ENCODE assay signal across 2 cellular contexts in the genomic region with DNA sequence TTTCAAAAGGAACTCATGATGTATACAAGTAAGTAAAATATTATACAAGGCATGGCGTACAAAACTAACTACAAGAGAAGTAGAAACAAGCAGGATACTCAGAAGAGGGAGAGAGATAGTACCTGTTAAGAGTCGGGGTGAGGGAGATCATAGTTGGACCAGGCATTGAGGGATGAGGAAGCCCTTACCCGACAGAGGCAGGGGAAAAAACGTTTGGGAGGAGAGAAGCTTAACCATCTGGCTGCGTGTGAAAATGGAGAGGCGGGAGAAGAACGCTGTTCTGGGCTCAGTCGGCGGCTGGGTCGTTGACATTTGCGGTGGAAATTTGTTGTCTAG.
TF ChIP-seq lines count a peak whose summit lies in the region.

No MANE protein-coding gene starts in this region.

TF ChIP-seq in IMR-90, 13 proteins besides CTCF, POLR2A, EP300 and RAD21:
- TF ChIP-seq RFX5 (IDR thresholded peaks at IDR 0.05; ENCODE audit: low read depth, low read length): no peak
- TF ChIP-seq, protein P1, sequence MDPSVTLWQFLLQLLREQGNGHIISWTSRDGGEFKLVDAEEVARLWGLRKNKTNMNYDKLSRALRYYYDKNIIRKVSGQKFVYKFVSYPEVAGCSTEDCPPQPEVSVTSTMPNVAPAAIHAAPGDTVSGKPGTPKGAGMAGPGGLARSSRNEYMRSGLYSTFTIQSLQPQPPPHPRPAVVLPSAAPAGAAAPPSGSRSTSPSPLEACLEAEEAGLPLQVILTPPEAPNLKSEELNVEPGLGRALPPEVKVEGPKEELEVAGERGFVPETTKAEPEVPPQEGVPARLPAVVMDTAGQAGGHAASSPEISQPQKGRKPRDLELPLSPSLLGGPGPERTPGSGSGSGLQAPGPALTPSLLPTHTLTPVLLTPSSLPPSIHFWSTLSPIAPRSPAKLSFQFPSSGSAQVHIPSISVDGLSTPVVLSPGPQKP (IDR thresholded peaks at IDR 0.05; ENCODE audit: borderline replicate concordance, low read depth, low read length): no peak
- no peak for TF ChIP-seq BHLHE40 (IDR thresholded peaks at IDR 0.05; ENCODE audit: low read depth, low read length)
- TF ChIP-seq MAFK (IDR thresholded peaks at IDR 0.05; ENCODE audit: low read depth, low read length): no peak
- TF ChIP-seq FOS (IDR thresholded peaks at IDR 0.05; ENCODE audit: low read depth, low read length): no peak
- no peak for TF ChIP-seq CHD1 (IDR thresholded peaks at IDR 0.05; ENCODE audit: low read depth, low read length)
- TF ChIP-seq NFE2L2 (IDR thresholded peaks at IDR 0.05; ENCODE audit: low read depth, low read length): no peak
- TF ChIP-seq MXI1 (IDR thresholded peaks at IDR 0.05; ENCODE audit: borderline replicate concordance, low read depth, low read length): no peak
- no peak for TF ChIP-seq CEBPB (IDR thresholded peaks at IDR 0.05; ENCODE audit: low read depth, low read length)
- TF ChIP-seq, protein P2, sequence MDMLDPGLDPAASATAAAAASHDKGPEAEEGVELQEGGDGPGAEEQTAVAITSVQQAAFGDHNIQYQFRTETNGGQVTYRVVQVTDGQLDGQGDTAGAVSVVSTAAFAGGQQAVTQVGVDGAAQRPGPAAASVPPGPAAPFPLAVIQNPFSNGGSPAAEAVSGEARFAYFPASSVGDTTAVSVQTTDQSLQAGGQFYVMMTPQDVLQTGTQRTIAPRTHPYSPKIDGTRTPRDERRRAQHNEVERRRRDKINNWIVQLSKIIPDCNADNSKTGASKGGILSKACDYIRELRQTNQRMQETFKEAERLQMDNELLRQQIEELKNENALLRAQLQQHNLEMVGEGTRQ (IDR thresholded peaks at IDR 0.05; ENCODE audit: low read depth, low read length): no peak
- no peak for TF ChIP-seq RCOR1 (IDR thresholded peaks at IDR 0.05; ENCODE audit: insufficient replicate concordance, low read length)
- no peak for TF ChIP-seq MAZ (IDR thresholded peaks at IDR 0.05; ENCODE audit: borderline replicate concordance, low read depth, low read length)
- TF ChIP-seq SMC3 (IDR thresholded peaks at IDR 0.05; ENCODE audit: low read depth, low read length): no peak

TF ChIP-seq in GM12878, 131 proteins besides CTCF, POLR2A, EP300 and RAD21:
- TF ChIP-seq ZNF24 (IDR thresholded peaks at IDR 0.05): no peak
- TF ChIP-seq, protein P3, sequence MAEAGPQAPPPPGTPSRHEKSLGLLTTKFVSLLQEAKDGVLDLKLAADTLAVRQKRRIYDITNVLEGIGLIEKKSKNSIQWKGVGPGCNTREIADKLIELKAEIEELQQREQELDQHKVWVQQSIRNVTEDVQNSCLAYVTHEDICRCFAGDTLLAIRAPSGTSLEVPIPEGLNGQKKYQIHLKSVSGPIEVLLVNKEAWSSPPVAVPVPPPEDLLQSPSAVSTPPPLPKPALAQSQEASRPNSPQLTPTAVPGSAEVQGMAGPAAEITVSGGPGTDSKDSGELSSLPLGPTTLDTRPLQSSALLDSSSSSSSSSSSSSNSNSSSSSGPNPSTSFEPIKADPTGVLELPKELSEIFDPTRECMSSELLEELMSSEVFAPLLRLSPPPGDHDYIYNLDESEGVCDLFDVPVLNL (IDR thresholded peaks at IDR 0.05; ENCODE audit: low read depth, low read length): peak; percentile 4; the same call in 1 of the 2 replicates
- TF ChIP-seq, protein P4, sequence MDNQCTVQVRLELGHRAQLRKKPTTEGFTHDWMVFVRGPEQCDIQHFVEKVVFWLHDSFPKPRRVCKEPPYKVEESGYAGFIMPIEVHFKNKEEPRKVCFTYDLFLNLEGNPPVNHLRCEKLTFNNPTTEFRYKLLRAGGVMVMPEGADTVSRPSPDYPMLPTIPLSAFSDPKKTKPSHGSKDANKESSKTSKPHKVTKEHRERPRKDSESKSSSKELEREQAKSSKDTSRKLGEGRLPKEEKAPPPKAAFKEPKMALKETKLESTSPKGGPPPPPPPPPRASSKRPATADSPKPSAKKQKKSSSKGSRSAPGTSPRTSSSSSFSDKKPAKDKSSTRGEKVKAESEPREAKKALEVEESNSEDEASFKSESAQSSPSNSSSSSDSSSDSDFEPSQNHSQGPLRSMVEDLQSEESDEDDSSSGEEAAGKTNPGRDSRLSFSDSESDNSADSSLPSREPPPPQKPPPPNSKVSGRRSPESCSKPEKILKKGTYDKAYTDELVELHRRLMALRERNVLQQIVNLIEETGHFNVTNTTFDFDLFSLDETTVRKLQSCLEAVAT (IDR thresholded peaks at IDR 0.05): peak; percentile 74
